In the genomic region with DNA sequence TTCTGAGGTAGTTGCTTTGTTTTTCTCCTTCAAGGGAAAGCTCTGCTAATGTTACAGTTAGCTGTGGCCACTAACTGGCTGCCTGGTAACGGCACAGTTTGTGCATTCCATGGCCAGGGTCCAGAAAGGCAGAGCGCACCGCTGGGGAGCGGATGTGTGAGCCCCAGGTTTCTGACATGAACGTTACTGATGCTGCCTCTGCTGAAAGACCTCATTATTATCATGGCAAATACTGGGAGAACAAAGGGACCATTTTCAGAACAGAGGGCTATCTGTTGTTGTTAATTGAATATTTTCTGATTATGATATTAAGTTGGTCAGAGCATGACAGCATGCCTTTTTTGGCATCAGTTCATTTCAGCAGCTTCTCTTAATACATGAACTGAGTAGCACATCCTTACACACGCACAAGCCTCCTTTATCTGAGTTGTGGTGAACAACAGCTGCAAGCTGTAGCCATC, we compare ENCODE assay signal across 13 cellular contexts.
DNase-seq lines count a peak whose midpoint lies in the region; ATAC-seq, FAIRE-seq and TF ChIP-seq lines count a peak whose summit lies in the region.
"Had no signal": no experiment of that assay in that cellular context is flagged by ENCODE, and none has a peak within 500 bp of the region (broad histone marks: within the 10 kb centered on the region; RNA-seq: fewer than 3 reads in every experiment).

No MANE protein-coding gene starts in this region.

- no peak for FAIRE-seq in H1 (lab: Jason Lieb, UNC)
- no peak for FAIRE-seq in pancreas (lab: Jason Lieb, UNC)

- H3K36me3 ChIP-seq in H1 (ENCODE audit: control insufficient read depth in 2 of 4, insufficient read depth in 4 of 4, low read length in 3 of 4) (no peaks in the 10 kb centered on the region), pancreas (no peaks in the 10 kb centered on the region)
- H3K36me3 ChIP-seq: cardiac muscle cell had no signal

- H3K9ac ChIP-seq in H1 (replicated peaks in 1 of 4; ENCODE audit: extremely low read depth in 1 of 4, low read depth in 3 of 4, low read length in 3 of 4): 0 out of 7 replicates have a peak overlapping the region, but pooled peaks of 1 of the 4 experiments have one; percentile 8

- no peak for TF ChIP-seq POLR2A in H1 (IDR thresholded peaks at IDR 0.05; ENCODE audit: control extremely low read depth in 1 of 2, low read depth in 2 of 2, low read length in 2 of 2)

- H3K9me3 ChIP-seq in H1 (ENCODE audit: insufficient read depth in 2 of 2, low read depth in 1 of 2, low read length in 1 of 2) (no peaks in the 10 kb centered on the region), pancreas (no peaks in the 10 kb centered on the region)
- H3K9me3 ChIP-seq: Caco-2 had no signal

- H4K5ac ChIP-seq in H1 (ENCODE audit: insufficient read length, low read depth, low read length): no peak overlapping the region

- H4K91ac ChIP-seq in H1 (replicated peaks; ENCODE audit: insufficient read length, low read length): no peak overlapping the region

- H3K14ac ChIP-seq in H1 (ENCODE audit: insufficient read length): no peak overlapping the region

- no peak overlapping the region for H3K4me2 ChIP-seq in H1 (ENCODE audit: insufficient read depth in 1 of 2, low read depth in 2 of 2, low read length in 2 of 2)

- DNase-seq in ELR (ENCODE audit: low read depth) (peak; percentile 71), NCI-H2081 treated with DMSO at 0.1 percent for 48 hours (lab: John Stamatoyannopoulos, UW) (peak; percentile 34), H1 (ENCODE audit: low read depth in 1 of 2, low spot score in 2 of 2) (no peak), pancreas (peak; percentile 55 to 74 (median 70)), GF-D8 (lab: John Stamatoyannopoulos, UW) (no peak), activated T-cell treated with anti-CD3 and anti-CD28 coated beads for 4 hours (no peak)
- DNase-seq in activated CD4-positive, alpha-beta T cell treated with anti-CD3 and anti-CD28 coated beads for 4 hours: no peak
- DNase-seq: activated CD4-positive, alpha-beta T cell treated with anti-CD3 and anti-CD28 coated beads, Interleukin-2, amount 50 U/mL, for 4 hours; Caco-2; KG1; RPMI8226 had no signal

- H3K23ac ChIP-seq in H1 (ENCODE audit: insufficient read length): no peak overlapping the region

- no peak overlapping the region for H3K4ac ChIP-seq in H1 (replicated peaks; ENCODE audit: insufficient read length, low read depth, low read length)

- no peak overlapping the region for H3K27ac ChIP-seq in H1 (ENCODE audit: low read depth, low read length)
- H3K27ac ChIP-seq in pancreas: peak overlapping the region in 3 of 4 donors; percentile 46 to 59 (median 49)
- H3K27ac ChIP-seq: cardiac muscle cell had no signal

- 89% methylated on average over 6 of the region's 6 CpGs; no CpG with 5 or more reads in 1 of the 2 experiments for WGBS in H1 (ENCODE audit: extremely low coverage in 1 of 2, insufficient coverage in 1 of 2, insufficient read length in 1 of 2, insufficient replicate concordance in 2 of 2, low coverage in 1 of 2, low lambda C conversion rate in 2 of 2, missing lambda C conversion rate in 1 of 2), 2 experiments
- 28 to 33% methylated on average over 6 of the region's 6 CpGs for WGBS in pancreas, 2 donors

- TF ChIP-seq CTCF in H1 (IDR thresholded peaks at IDR 0.05; ENCODE audit: control extremely low read depth in 1 of 3, insufficient read depth in 1 of 3, low read depth in 1 of 3, low read length in 3 of 3) (no peak), pancreas (IDR thresholded peaks at IDR 0.05) (no peak)

- no peaks in the 10 kb centered on the region for H3K27me3 ChIP-seq in H1 (replicated peaks in 1 of 4; ENCODE audit: control insufficient read depth in 3 of 4, extremely low read depth in 1 of 4, insufficient read depth in 3 of 4, low read length in 3 of 4)
- H3K27me3 ChIP-seq in pancreas: no peaks in the 10 kb centered on the region
- H3K27me3 ChIP-seq: cardiac muscle cell had no signal

- H4K20me1 ChIP-seq in H1 (replicated peaks in 1 of 2; ENCODE audit: control insufficient read depth in 1 of 2, insufficient read depth in 2 of 2, low read length in 2 of 2): no peaks in the 10 kb centered on the region

- no peak overlapping the region for H2BK12ac ChIP-seq in H1 (ENCODE audit: low read depth, low read length)

- CTCF ChIA-PET in H1 (lab: Charles Lee; ENCODE audit: partially characterized antibody): interaction anchor here (2.2 to 2.8 kb wide), 3 partner anchors 9 to 35 kb away, joined by 5 to 18 read pairs (median 6); no protein-coding TSS in a partner anchor

- H2BK20ac ChIP-seq in H1 (ENCODE audit: low read length): no peak overlapping the region

- intact Hi-C loops in pancreas (cut with DNase I): no loop called here

- no peaks in the 10 kb centered on the region for H3K79me1 ChIP-seq in H1 (ENCODE audit: low read depth, low read length)

- no peak overlapping the region for H2AK5ac ChIP-seq in H1 (ENCODE audit: low read depth, low read length)

- H3K18ac ChIP-seq in H1 (ENCODE audit: extremely low read depth, low read length): no peak overlapping the region

- H3K56ac ChIP-seq in H1 (replicated peaks; ENCODE audit: insufficient read length, low read depth, low read length): no peak overlapping the region

- no peak overlapping the region for H2BK15ac ChIP-seq in H1 (ENCODE audit: low read length)

- POLR2A ChIA-PET in H1 (lab: Charles Lee; ENCODE audit: partially characterized antibody): no interaction called here

- ATAC-seq in pancreas (peak; percentile 84 to 97 (median 94)), HG02588 (IDR thresholded peaks at IDR 0.05; ENCODE audit: unreplicated experiment) (no peak)

- no peak overlapping the region for H4K8ac ChIP-seq in H1 (ENCODE audit: extremely low read depth, insufficient read depth, low read length)

- H2BK5ac ChIP-seq in H1 (ENCODE audit: low read depth, low read length): no peak overlapping the region

- no peak for TF ChIP-seq RAD21 in H1 (IDR thresholded peaks at IDR 0.05 in 1 of 2, conservative IDR thresholded peaks at IDR 0.05 in 1 of 2; ENCODE audit: low read depth in 2 of 2, low read length in 2 of 2)

- H3K79me2 ChIP-seq in H1 (ENCODE audit: control insufficient read depth in 1 of 2, insufficient read depth in 2 of 2, low read length in 2 of 2): no peaks in the 10 kb centered on the region

- no peak overlapping the region for H3K4me3 ChIP-seq in H1 (ENCODE audit: extremely low read depth in 1 of 4, insufficient read depth in 2 of 4, low read depth in 3 of 4, low read length in 4 of 4)
- no peak overlapping the region for H3K4me3 ChIP-seq in pancreas
- H3K4me3 ChIP-seq: cardiac muscle cell had no signal

- no peak for TF ChIP-seq EP300 in H1 (IDR thresholded peaks at IDR 0.05; ENCODE audit: borderline replicate concordance in 1 of 2, low read depth in 2 of 2, low read length in 2 of 2)

- H3K4me1 ChIP-seq in H1 (replicated peaks in 1 of 4; ENCODE audit: control insufficient read depth in 3 of 4, insufficient read depth in 4 of 4, low read length in 3 of 4) (no peaks in the 10 kb centered on the region), pancreas (no peaks in the 10 kb centered on the region)

- H2AFZ ChIP-seq in H1 (ENCODE audit: low read length): peak overlapping the region; percentile 71; the same call in 1 of the 2 replicates

- H2BK120ac ChIP-seq in H1 (replicated peaks; ENCODE audit: low read depth, low read length): no peak overlapping the region

- H3K23me2 ChIP-seq in H1 (ENCODE audit: low read depth, low read length): no peaks in the 10 kb centered on the region

TF ChIP-seq in H1, 55 proteins besides CTCF, POLR2A, EP300 and RAD21 (continues in another document):
- TF ChIP-seq JUN (IDR thresholded peaks at IDR 0.05; ENCODE audit: low read depth, low read length) (no peak), BCL11A (IDR thresholded peaks at IDR 0.05; ENCODE audit: low read depth in 2 of 2, low read length in 2 of 2) (no peak), KDM5A (IDR thresholded peaks at IDR 0.05; ENCODE audit: low read length) (no peak), E2F6 (IDR thresholded peaks at IDR 0.05) (no peak), GTF2F1 (IDR thresholded peaks at IDR 0.05; ENCODE audit: borderline replicate concordance, low read depth, low read length) (no peak), CTBP2 (IDR thresholded peaks at IDR 0.05; ENCODE audit: borderline replicate concordance, insufficient read depth, insufficient read length, low read length) (no peak), EGR1 (IDR thresholded peaks at IDR 0.05; ENCODE audit: borderline replicate concordance, low read depth, low read length) (no peak), HDAC2 (IDR thresholded peaks at IDR 0.05; ENCODE audit: borderline replicate concordance in 1 of 2, low read depth in 2 of 2, low read length in 2 of 2) (no peak), SP2 (IDR thresholded peaks at IDR 0.05; ENCODE audit: low read length) (no peak), RNF2 (IDR thresholded peaks at IDR 0.05; ENCODE audit: borderline replicate concordance, low read depth, low read length, missing control alignments, poor library complexity, severe bottlenecking) (no peak), KDM4A (IDR thresholded peaks at IDR 0.05; ENCODE audit: low read depth, low read length, severe bottlenecking) (no peak), CBX5 (IDR thresholded peaks at IDR 0.05; ENCODE audit: low read depth, low read length) (no peak), SUZ12 (IDR thresholded peaks at IDR 0.05; ENCODE audit: low read length) (no peak), SIRT6 (IDR thresholded peaks at IDR 0.05; ENCODE audit: low read length) (no peak), NRF1 (IDR thresholded peaks at IDR 0.05; ENCODE audit: low read depth, low read length) (no peak), BRCA1 (IDR thresholded peaks at IDR 0.05; ENCODE audit: low read depth, low read length) (no peak)

Comparison
In these comparisons a context has a peak if more than half of its experiments do, and no peak if none do; other contexts are left out.
1. DNase-seq: peak in ELR (single experiment), NCI-H2081 treated with DMSO at 0.1 percent for 48 hours (single experiment) and pancreas (6 of 6); none in H1 (0 of 2), activated CD4-positive, alpha-beta T cell treated with anti-CD3 and anti-CD28 coated beads for 4 hours (0 of 2), GF-D8 (single experiment) and activated T-cell treated with anti-CD3 and anti-CD28 coated beads for 4 hours (single experiment).